Comparison of ENCODE assay signal across 1 cellular context in genomic region chr3:123015596-123015995, GRCh38.
TF ChIP-seq lines count a peak whose summit lies in the region.

No MANE protein-coding gene starts in this region.

TF ChIP-seq in HepG2, 621 proteins besides CTCF, POLR2A, EP300 and RAD21:
- TF ChIP-seq STAG1 (CRISPR knock-in tag; IDR thresholded peaks at IDR 0.05) (peak; percentile 23; the same call in 1 of the 2 replicates), EED (CRISPR knock-in tag; IDR thresholded peaks at IDR 0.05) (no peak)
